Comparison of ENCODE assay signal across 9 cellular contexts in the genomic region with DNA sequence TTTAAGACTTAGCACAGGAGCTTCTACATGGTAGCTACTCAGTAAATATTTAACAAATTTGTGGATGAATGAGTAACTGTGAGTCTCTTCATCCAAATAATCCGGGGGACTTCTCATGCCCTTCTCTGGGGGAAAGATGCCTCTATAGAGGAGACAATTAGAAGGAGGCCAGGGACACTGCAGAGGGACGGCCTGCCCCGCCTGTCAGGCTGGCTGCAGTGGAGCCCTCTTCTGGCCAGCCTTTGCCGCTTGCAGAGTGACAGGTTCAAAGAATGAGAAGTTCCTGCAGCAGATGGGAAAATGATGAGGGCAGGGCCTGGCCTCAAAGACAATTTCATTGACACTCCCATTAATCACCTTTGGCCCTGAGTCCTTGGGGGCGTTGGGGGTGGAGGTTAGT.
DNase-seq lines count a peak whose midpoint lies in the region; ATAC-seq and TF ChIP-seq lines count a peak whose summit lies in the region.
"Had no signal": no experiment of that assay in that cellular context is flagged by ENCODE, and none has a peak within 500 bp of the region (broad histone marks: within the 10 kb centered on the region; RNA-seq: fewer than 3 reads in every experiment).

No MANE protein-coding gene starts in this region.

- intact Hi-C loops in activated CD4-positive, alpha-beta T cell treated with anti-CD3 and anti-CD28 coated beads for 36 hours (cut with DNase I, micrococcal nuclease) = loop anchor here (5.0 to 10.0 kb wide), 3 partner anchors 104 to 557 kb away; no protein-coding TSS in a partner anchor
- intact Hi-C loops in dendritic cell treated with granulocyte-macrophage colony-stimulating factor and Interleukin-4, amounts not matched to agents 40 ng/mL and 50 ng/mL, for 4 days (cut with micrococcal nuclease) = loop anchor here (5.0 to 10.0 kb wide), 2 partner anchors 66 to 153 kb away; no protein-coding TSS in a partner anchor

- no peak overlapping the region for H3K9ac ChIP-seq in neural progenitor cell

- no peaks in the 10 kb centered on the region for H3K27me3 ChIP-seq in Peyer's patch
- H3K27me3 ChIP-seq in neural progenitor cell = no peaks in the 10 kb centered on the region
- H3K27me3 ChIP-seq: vagina had no signal

- H3K27ac Mint-ChIP-seq in activated CD4-positive, alpha-beta T cell treated with anti-CD3 and anti-CD28 coated beads for 36 hours = peak overlapping the region; percentile 21
- H3K27ac Mint-ChIP-seq in dendritic cell treated with granulocyte-macrophage colony-stimulating factor and Interleukin-4, amounts not matched to agents 40 ng/mL and 50 ng/mL, for 4 days = peak overlapping the region; percentile 56
- H3K27ac Mint-ChIP-seq in neural progenitor cell = no peak overlapping the region
- H3K27ac Mint-ChIP-seq in naive thymus-derived CD8-positive, alpha-beta T cell = no peak overlapping the region

- H2AFZ ChIP-seq in neural progenitor cell (replicated peaks) = no peak overlapping the region

- H3K9me3 Mint-ChIP-seq in activated CD4-positive, alpha-beta T cell treated with anti-CD3 and anti-CD28 coated beads for 36 hours (ENCODE audit: low read depth) = no peaks in the 10 kb centered on the region
- no peaks in the 10 kb centered on the region for H3K9me3 Mint-ChIP-seq in dendritic cell treated with granulocyte-macrophage colony-stimulating factor and Interleukin-4, amounts not matched to agents 40 ng/mL and 50 ng/mL, for 4 days
- H3K9me3 Mint-ChIP-seq in neural progenitor cell = no peaks in the 10 kb centered on the region
- peaks cover 0 to under 1% (median 0%) of the 10 kb centered on the region in 9 donors for H3K9me3 Mint-ChIP-seq in naive thymus-derived CD8-positive, alpha-beta T cell

- H3K4me1 Mint-ChIP-seq in activated CD4-positive, alpha-beta T cell treated with anti-CD3 and anti-CD28 coated beads for 36 hours = peaks cover 32% of the 10 kb centered on the region
- peaks cover 67% of the 10 kb centered on the region for H3K4me1 Mint-ChIP-seq in dendritic cell treated with granulocyte-macrophage colony-stimulating factor and Interleukin-4, amounts not matched to agents 40 ng/mL and 50 ng/mL, for 4 days (ENCODE audit: low read depth)
- H3K4me1 Mint-ChIP-seq in neural progenitor cell = peaks cover 9% of the 10 kb centered on the region
- H3K4me1 Mint-ChIP-seq in naive thymus-derived CD8-positive, alpha-beta T cell = peaks cover 0 to 4% (median under 1%) of the 10 kb centered on the region in 4 donors

- CTCF ChIA-PET in activated CD4-positive, alpha-beta T cell treated with anti-CD3 and anti-CD28 coated beads for 36 hours (lab: Charles Lee) = interaction anchor here (0.6 kb wide), 1 partner anchor 53 kb away, joined by 3 read pairs; no protein-coding TSS in a partner anchor

- H3F3A ChIP-seq in neural progenitor cell (ENCODE audit: low read depth) = no peaks in the 10 kb centered on the region

- peaks cover 21% of the 10 kb centered on the region for H3K27me3 Mint-ChIP-seq in activated CD4-positive, alpha-beta T cell treated with anti-CD3 and anti-CD28 coated beads for 36 hours
- H3K27me3 Mint-ChIP-seq in dendritic cell treated with granulocyte-macrophage colony-stimulating factor and Interleukin-4, amounts not matched to agents 40 ng/mL and 50 ng/mL, for 4 days = peaks cover 19% of the 10 kb centered on the region
- H3K27me3 Mint-ChIP-seq in neural progenitor cell (ENCODE audit: insufficient read depth, low read depth) = peaks cover 5% of the 10 kb centered on the region
- H3K27me3 Mint-ChIP-seq in naive thymus-derived CD8-positive, alpha-beta T cell = peaks cover 32 to 80% (median 54%) of the 10 kb centered on the region in 5 donors

- peak; percentile 56 for ATAC-seq in activated CD4-positive, alpha-beta T cell treated with anti-CD3 and anti-CD28 coated beads for 36 hours
- ATAC-seq in HG03095 (IDR thresholded peaks at IDR 0.05; ENCODE audit: unreplicated experiment) = no peak
- ATAC-seq in naive thymus-derived CD8-positive, alpha-beta T cell = no peak

- TF ChIP-seq POLR2A in Peyer's patch (IDR thresholded peaks at IDR 0.05) = no peak

- no peaks in the 10 kb centered on the region for H4K20me1 ChIP-seq in neural progenitor cell (ENCODE audit: low read depth)

- H3K36me3 ChIP-seq in Peyer's patch = no peaks in the 10 kb centered on the region
- H3K36me3 ChIP-seq in neural progenitor cell = no peaks in the 10 kb centered on the region
- H3K36me3 ChIP-seq: vagina had no signal

- no peak overlapping the region for H3K4me3 Mint-ChIP-seq in activated CD4-positive, alpha-beta T cell treated with anti-CD3 and anti-CD28 coated beads for 36 hours
- H3K4me3 Mint-ChIP-seq in dendritic cell treated with granulocyte-macrophage colony-stimulating factor and Interleukin-4, amounts not matched to agents 40 ng/mL and 50 ng/mL, for 4 days = no peak overlapping the region
- no peak overlapping the region for H3K4me3 Mint-ChIP-seq in neural progenitor cell
- H3K4me3 Mint-ChIP-seq in naive thymus-derived CD8-positive, alpha-beta T cell = no peak overlapping the region

- no peaks in the 10 kb centered on the region for H3K79me2 ChIP-seq in neural progenitor cell (ENCODE audit: low read depth)

- H3K4me2 ChIP-seq in neural progenitor cell = no peak overlapping the region

- no peaks in the 10 kb centered on the region for H3K36me3 Mint-ChIP-seq in activated CD4-positive, alpha-beta T cell treated with anti-CD3 and anti-CD28 coated beads for 36 hours (ENCODE audit: low read depth)
- H3K36me3 Mint-ChIP-seq in dendritic cell treated with granulocyte-macrophage colony-stimulating factor and Interleukin-4, amounts not matched to agents 40 ng/mL and 50 ng/mL, for 4 days (ENCODE audit: low read depth) = no peaks in the 10 kb centered on the region
- no peaks in the 10 kb centered on the region for H3K36me3 Mint-ChIP-seq in neural progenitor cell
- H3K36me3 Mint-ChIP-seq in naive thymus-derived CD8-positive, alpha-beta T cell = peaks cover 0 to 9% (median 2%) of the 10 kb centered on the region in 3 donors

- DNase-seq in activated CD4-positive, alpha-beta T cell treated with anti-CD3 and anti-CD28 coated beads for 36 hours = peak; percentile 61
- no peak for DNase-seq in activated CD4-positive, alpha-beta T cell treated with anti-CD3 and anti-CD28 coated beads for 1 hour
- peak in 2 of 3 donors; percentile 65 to 71 for DNase-seq in Peyer's patch
- peak; percentile 79 for DNase-seq in neural progenitor cell (ENCODE audit: low spot score)
- DNase-seq in naive thymus-derived CD8-positive, alpha-beta T cell = no peak
- DNase-seq in AG20443 (ENCODE audit: low spot score) = no peak

- H3K9me3 ChIP-seq in Peyer's patch (no peaks in the 10 kb centered on the region), neural progenitor cell (ENCODE audit: low read depth) (no peaks in the 10 kb centered on the region)
- H3K9me3 ChIP-seq: vagina had no signal

- TF ChIP-seq CTCF in Peyer's patch (IDR thresholded peaks at IDR 0.05) (peak in 4 of 6 experiments; percentile 38 to 63 (median 60)), neural progenitor cell (IDR thresholded peaks at IDR 0.05) (peak; percentile 83)

- H3K4me3 ChIP-seq in Peyer's patch (no peak overlapping the region), neural progenitor cell (no peak overlapping the region)
- H3K4me3 ChIP-seq: vagina had no signal

- POLR2A ChIA-PET in activated CD4-positive, alpha-beta T cell treated with anti-CD3 and anti-CD28 coated beads for 36 hours (lab: Charles Lee) = no interaction called here
- POLR2A ChIA-PET in naive thymus-derived CD8-positive, alpha-beta T cell (lab: Charles Lee) = no interaction called here

- H3K27ac ChIP-seq in Peyer's patch = no peak overlapping the region
- H3K27ac ChIP-seq in neural progenitor cell = no peak overlapping the region
- H3K27ac ChIP-seq: vagina had no signal

- no peaks in the 10 kb centered on the region for H3K4me1 ChIP-seq in Peyer's patch
- no peaks in the 10 kb centered on the region for H3K4me1 ChIP-seq in neural progenitor cell
- H3K4me1 ChIP-seq: vagina had no signal

Comparison
In these comparisons a context has a peak if more than half of its experiments do, and no peak if none do; other contexts are left out.
1. DNase-seq: peak in activated CD4-positive, alpha-beta T cell treated with anti-CD3 and anti-CD28 coated beads for 36 hours (single experiment), Peyer's patch (2 of 3) and neural progenitor cell (single experiment); none in activated CD4-positive, alpha-beta T cell treated with anti-CD3 and anti-CD28 coated beads for 1 hour (single experiment), naive thymus-derived CD8-positive, alpha-beta T cell (0 of 10) and AG20443 (single experiment).
2. H3K27ac Mint-ChIP-seq: peak in activated CD4-positive, alpha-beta T cell treated with anti-CD3 and anti-CD28 coated beads for 36 hours (single experiment) and dendritic cell treated with granulocyte-macrophage colony-stimulating factor and Interleukin-4, amounts not matched to agents 40 ng/mL and 50 ng/mL, for 4 days (single experiment); none in neural progenitor cell (single experiment) and naive thymus-derived CD8-positive, alpha-beta T cell (0 of 10).